26 cellular contexts compared by ENCODE assay signal in genomic region chr3:35500641-35501353, GRCh38.
A peak's percentile ranks its signal among the peaks of the same experiment; 100 is the strongest.
DNase-seq lines count a peak whose midpoint lies in the region; ATAC-seq and TF ChIP-seq lines count a peak whose summit lies in the region.
"Had no signal": no experiment of that assay in that cellular context is flagged by ENCODE, and none has a peak within 500 bp of the region (broad histone marks: within the 10 kb centered on the region; RNA-seq: fewer than 3 reads in every experiment).

No MANE protein-coding gene starts in this region.

- DNase-seq in epithelial cell of proximal tubule (ENCODE audit: low read depth) = peak; percentile 74
- no peak for DNase-seq in nephron progenitor cell
- no peak for DNase-seq in caudate nucleus (lab: John Stamatoyannopoulos, UW)
- DNase-seq in SK-N-DZ (ENCODE audit: low spot score) = no peak
- DNase-seq in putamen (ENCODE audit: low spot score) = no peak
- no peak for DNase-seq in head of caudate nucleus
- DNase-seq: activated CD4-positive, alpha-beta T cell treated with anti-CD3 and anti-CD28 coated beads, Interleukin-2, amount 10 ng/mL, durations not matched to agents 7 days and 5 days; anterior cingulate cortex; Calu3; effector memory CD8-positive, alpha-beta T cell; EL; NCI-H1105; NCI-H2081; NCI-H774; spleen; stimulated activated CD4-positive, alpha-beta T cell treated with anti-CD3 and anti-CD28 coated beads, Interleukin-2, amount 100 ng/mL, for 48 hours; uterus had no signal

- no peak overlapping the region for H3K4me3 ChIP-seq in epithelial cell of proximal tubule (ENCODE audit: low read depth, low read length)
- H3K4me3 ChIP-seq: BLaER1 treated with 17β-estradiol and CSF1 and Interleukin-3, amounts not matched to agents 10 nM and 100 nM; coronary artery; spleen; suprapubic skin; uterus had no signal

- H3K36me3 Mint-ChIP-seq in nephron progenitor cell (ENCODE audit: low read depth) = no peaks in the 10 kb centered on the region
- H3K36me3 Mint-ChIP-seq: activated naive CD4-positive, alpha-beta T cell treated with anti-CD3 and anti-CD28 coated beads, Interleukin-2, amount 50 U/mL, for 24 hours; stimulated activated memory B cell treated with anti-CD40 and anti-IgM and Interleukin-4, amounts not matched to agents 10 μg/mL and 1 μg/mL and 100 μg/mL, for 72 hours had no signal

- no peak overlapping the region for H3K4me3 Mint-ChIP-seq in nephron progenitor cell
- H3K4me3 Mint-ChIP-seq: activated CD4-positive, alpha-beta T cell treated with anti-CD3 and anti-CD28 coated beads, Interleukin-2, amount 10 ng/mL, durations not matched to agents 7 days and 5 days; activated naive CD4-positive, alpha-beta T cell treated with anti-CD3 and anti-CD28 coated beads, Interleukin-2, amount 50 U/mL, for 24 hours; activated T-helper 17 cell treated with anti-CD3 and anti-CD28 coated beads, Interleukin-2, amount 50 U/mL, for 72 hours; effector memory CD8-positive, alpha-beta T cell; stimulated activated memory B cell treated with anti-CD40 and anti-IgM and Interleukin-4, amounts not matched to agents 10 μg/mL and 1 μg/mL and 100 μg/mL, for 72 hours had no signal

- H3K27ac ChIP-seq in caudate nucleus (ENCODE audit: low read depth, low read length) = no peak overlapping the region
- H3K27ac ChIP-seq: BLaER1 treated with 17β-estradiol and CSF1 and Interleukin-3, amounts not matched to agents 10 nM and 100 nM; coronary artery; spleen; suprapubic skin; uterus had no signal

- intact Hi-C loops in head of caudate nucleus (cut with DNase I) = no loop called here

- H3K27me3 Mint-ChIP-seq in nephron progenitor cell (ENCODE audit: low read depth, poor library complexity) = no peaks in the 10 kb centered on the region
- H3K27me3 Mint-ChIP-seq: activated CD4-positive, alpha-beta T cell treated with anti-CD3 and anti-CD28 coated beads, Interleukin-2, amount 10 ng/mL, durations not matched to agents 7 days and 5 days; activated naive CD4-positive, alpha-beta T cell treated with anti-CD3 and anti-CD28 coated beads, Interleukin-2, amount 50 U/mL, for 24 hours; activated T-helper 17 cell treated with anti-CD3 and anti-CD28 coated beads, Interleukin-2, amount 50 U/mL, for 72 hours; effector memory CD8-positive, alpha-beta T cell; stimulated activated memory B cell treated with anti-CD40 and anti-IgM and Interleukin-4, amounts not matched to agents 10 μg/mL and 1 μg/mL and 100 μg/mL, for 72 hours had no signal

- no peak for TF ChIP-seq CTCF in epithelial cell of proximal tubule (conservative IDR thresholded peaks at IDR 0.05; ENCODE audit: low read depth, low read length)
- no peak for TF ChIP-seq CTCF in nephron progenitor cell (IDR thresholded peaks at IDR 0.05)

- ATAC-seq in GM18909 (IDR thresholded peaks at IDR 0.05; ENCODE audit: poor library complexity, unreplicated experiment) (peak; percentile 81), HG03097 (IDR thresholded peaks at IDR 0.05; ENCODE audit: low FRiP score, unreplicated experiment) (peak; percentile 66)
- ATAC-seq: activated T-helper 17 cell treated with anti-CD3 and anti-CD28 coated beads, Interleukin-2, amount 50 U/mL, for 72 hours; effector memory CD8-positive, alpha-beta T cell; esophagus mucosa; stimulated activated memory B cell treated with anti-CD40 and anti-IgM and Interleukin-4, amounts not matched to agents 10 μg/mL and 1 μg/mL and 100 μg/mL, for 72 hours had no signal

- H3K9me3 Mint-ChIP-seq in nephron progenitor cell = peaks cover 11% of the 10 kb centered on the region
- H3K9me3 Mint-ChIP-seq: activated CD4-positive, alpha-beta T cell treated with anti-CD3 and anti-CD28 coated beads, Interleukin-2, amount 10 ng/mL, durations not matched to agents 7 days and 5 days had no signal

- H3K4me1 Mint-ChIP-seq in nephron progenitor cell = peaks cover 27% of the 10 kb centered on the region
- H3K4me1 Mint-ChIP-seq: activated CD4-positive, alpha-beta T cell treated with anti-CD3 and anti-CD28 coated beads, Interleukin-2, amount 10 ng/mL, durations not matched to agents 7 days and 5 days; activated naive CD4-positive, alpha-beta T cell treated with anti-CD3 and anti-CD28 coated beads, Interleukin-2, amount 50 U/mL, for 24 hours; activated T-helper 17 cell treated with anti-CD3 and anti-CD28 coated beads, Interleukin-2, amount 50 U/mL, for 72 hours; stimulated activated memory B cell treated with anti-CD40 and anti-IgM and Interleukin-4, amounts not matched to agents 10 μg/mL and 1 μg/mL and 100 μg/mL, for 72 hours had no signal

- H3K27ac Mint-ChIP-seq in nephron progenitor cell = peak overlapping the region; percentile 89
- H3K27ac Mint-ChIP-seq: activated CD4-positive, alpha-beta T cell treated with anti-CD3 and anti-CD28 coated beads, Interleukin-2, amount 10 ng/mL, durations not matched to agents 7 days and 5 days; activated naive CD4-positive, alpha-beta T cell treated with anti-CD3 and anti-CD28 coated beads, Interleukin-2, amount 50 U/mL, for 24 hours; activated T-helper 17 cell treated with anti-CD3 and anti-CD28 coated beads, Interleukin-2, amount 50 U/mL, for 72 hours; effector memory CD8-positive, alpha-beta T cell; stimulated activated memory B cell treated with anti-CD40 and anti-IgM and Interleukin-4, amounts not matched to agents 10 μg/mL and 1 μg/mL and 100 μg/mL, for 72 hours had no signal
